ENCODE assay signal across 11 cellular contexts in the genomic region with DNA sequence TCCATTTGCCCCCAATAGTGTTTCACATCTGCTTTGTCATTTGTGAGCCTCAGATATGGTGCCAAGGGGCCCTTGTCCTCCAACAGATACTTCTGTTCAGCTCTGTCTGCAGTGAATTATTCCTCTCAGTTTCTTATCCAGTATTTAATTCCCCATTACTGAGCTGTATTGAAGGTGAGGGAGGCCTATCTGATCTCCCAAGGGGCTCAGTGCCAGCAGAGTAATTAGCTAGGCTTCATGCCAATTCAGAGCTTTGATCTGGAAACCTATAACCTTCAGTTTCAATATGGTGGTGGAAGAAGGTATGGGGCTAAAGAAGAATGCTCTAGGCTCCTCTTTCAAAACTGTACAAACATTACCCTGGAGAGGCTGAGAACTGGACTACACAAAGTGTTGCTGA.
"Had no signal": no experiment of that assay in that cellular context is flagged by ENCODE, and none has a peak within 500 bp of the region (broad histone marks: within the 10 kb centered on the region; RNA-seq: fewer than 3 reads in every experiment).

No MANE protein-coding gene starts in this region.

- H3K27me3 ChIP-seq: ascending aorta, esophagus muscularis mucosa, pancreas had no signal

- H3K4me1 ChIP-seq: ascending aorta, esophagus muscularis mucosa, lower lobe of right lung, pancreas had no signal

- H3K36me3 ChIP-seq: ascending aorta, esophagus muscularis mucosa, lower lobe of right lung, pancreas had no signal

- H3K27ac ChIP-seq: ascending aorta, esophagus muscularis mucosa, lower lobe of right lung, pancreas had no signal

- ATAC-seq: activated naive CD8-positive, alpha-beta T cell treated with anti-CD3 and anti-CD28 coated beads, Interleukin-2, amount 50 U/mL, for 24 hours; left cardiac atrium; lower lobe of right lung; pancreas had no signal

- DNase-seq: activated CD4-positive, alpha-beta T cell treated with anti-CD3 and anti-CD28 coated beads for 48 hours; activated naive CD4-positive, alpha-beta T cell treated with Interleukin-2 at 50 U/mL for 16 hours; activated naive CD8-positive, alpha-beta T cell treated with anti-CD3 and anti-CD28 coated beads, Interleukin-2, amount 50 U/mL, for 24 hours; left cardiac atrium; lower lobe of right lung; midbrain; naive B cell; pancreas; stimulated activated CD4-positive, alpha-beta T cell treated with anti-CD3 and anti-CD28 coated beads, Interleukin-4, amount 100 ng/mL, for 24 hours had no signal

- H3K9me3 ChIP-seq: ascending aorta, esophagus muscularis mucosa, lower lobe of right lung, pancreas had no signal

- H3K4me3 ChIP-seq: ascending aorta, esophagus muscularis mucosa, lower lobe of right lung, pancreas had no signal
